ENCODE assay signal across 13 cellular contexts in genomic region chr17:40910441-40910841, GRCh38. TPM values are rescaled to one million over a fixed set of nuclear protein-coding genes. Genes with fewer than 3 reads are reported as not detected.
DNase-seq lines count a peak whose midpoint lies in the region; ATAC-seq and TF ChIP-seq lines count a peak whose summit lies in the region.
"Had no signal": no experiment of that assay in that cellular context is flagged by ENCODE, and none has a peak within 500 bp of the region (broad histone marks: within the 10 kb centered on the region; RNA-seq: fewer than 3 reads in every experiment).

No MANE protein-coding gene starts in this region.

- in situ Hi-C loops in HAP-1 (cut with MboI; ENCODE audit: low sequenced_read_pairs): loop anchor here (25.0 kb wide), 2 partner anchors 427 to 752 kb away; no protein-coding TSS in a partner anchor

- no peak for ATAC-seq in GM19324 (IDR thresholded peaks at IDR 0.05; ENCODE audit: low FRiP score, unreplicated experiment)

- H3K4me3 ChIP-seq in ascending aorta: no peak overlapping the region
- H3K4me3 ChIP-seq in foreskin fibroblast (ENCODE audit: low read depth in 1 of 2, low read length in 2 of 2): peak overlapping the region in 1 of 2 donors; percentile 6
- no peak overlapping the region for H3K4me3 ChIP-seq in skin epidermis
- H3K4me3 ChIP-seq in Peyer's patch: no peak overlapping the region
- no peak overlapping the region for H3K4me3 ChIP-seq in HAP-1

- no peak for TF ChIP-seq POLR2A in Peyer's patch (IDR thresholded peaks at IDR 0.05)

- H3K27me3 ChIP-seq in ascending aorta: no peaks in the 10 kb centered on the region
- H3K27me3 ChIP-seq in Peyer's patch: no peaks in the 10 kb centered on the region
- H3K27me3 ChIP-seq in HAP-1 (ENCODE audit: low read depth): peaks cover 12% of the 10 kb centered on the region

- peak; percentile 60 for DNase-seq in GM03348 (ENCODE audit: low spot score)
- no peak for DNase-seq in ascending aorta (ENCODE audit: low spot score in 2 of 2)
- peak; percentile 53 to 73 for DNase-seq in foreskin fibroblast
- no peak for DNase-seq in Peyer's patch
- no peak for DNase-seq in HAP-1 (ENCODE audit: low spot score in 2 of 2)
- DNase-seq in NCI-H1694 (lab: John Stamatoyannopoulos, UW): no peak
- DNase-seq: activated CD4-positive, alpha-beta T cell treated with anti-CD3 and anti-CD28 coated beads, Interleukin-2, amount 10 ng/mL, durations not matched to agents 24 days and 14 days; KBM-7; SHP77 had no signal

- H3K9me3 ChIP-seq in ascending aorta (no peaks in the 10 kb centered on the region), Peyer's patch (no peaks in the 10 kb centered on the region), HAP-1 (no peaks in the 10 kb centered on the region)

- H3K4me1 ChIP-seq in ascending aorta (peaks cover 11 to 16% of the 10 kb centered on the region in 2 donors), Peyer's patch (peaks cover 0 to 8% (median 0%) of the 10 kb centered on the region in 4 donors), HAP-1 (no peaks in the 10 kb centered on the region)

- TF ChIP-seq CTCF in ascending aorta (IDR thresholded peaks at IDR 0.05) (no peak), foreskin fibroblast (IDR thresholded peaks at IDR 0.05; ENCODE audit: low read depth, low read length) (no peak), Peyer's patch (IDR thresholded peaks at IDR 0.05) (no peak)

- H3K27ac ChIP-seq in ascending aorta (peak overlapping the region; percentile 23 to 30), skin epidermis (peak overlapping the region in 20 of 21 experiments; percentile 35 to 82 (median 68)), Peyer's patch (no peak overlapping the region)

- no peaks in the 10 kb centered on the region for H3K36me3 ChIP-seq in ascending aorta
- H3K36me3 ChIP-seq in Peyer's patch: no peaks in the 10 kb centered on the region
- no peaks in the 10 kb centered on the region for H3K36me3 ChIP-seq in HAP-1 (replicated peaks)

- intact Hi-C loops in ascending aorta (cut with DNase I): loop anchor here (5.0 kb wide), 1 partner anchor 412 kb away; no protein-coding TSS in a partner anchor

RNA-seq across cellular contexts. Expression of gene KRT20, which starts 25.4 kb away (rescaled TPM):
- total RNA-seq in ascending aorta: not detected
- total RNA-seq in Peyer's patch: 100 to 1,000 TPM; 111 to 978 (median 820) TPM
- total RNA-seq: activated CD4-positive, alpha-beta T cell treated with anti-CD3 and anti-CD28 coated beads, Interleukin-2, amount 10 ng/mL, durations not matched to agents 24 days and 14 days; kidney epithelial cell; pulmonary artery endothelial cell had no signal

RNA-seq across cellular contexts. Expression of gene KRT23, which starts 27.0 kb away (rescaled TPM):
- total RNA-seq in ascending aorta: not detected
- total RNA-seq in Peyer's patch: 1 to 10 TPM in 2 of 4 donors, not detected in 2; 1.1 to 2.5 TPM
- total RNA-seq: activated CD4-positive, alpha-beta T cell treated with anti-CD3 and anti-CD28 coated beads, Interleukin-2, amount 10 ng/mL, durations not matched to agents 24 days and 14 days; pulmonary artery endothelial cell had no signal

RNA-seq across cellular contexts. Expression of gene KRT12, which starts 43.4 kb away (rescaled TPM):
- total RNA-seq in ascending aorta: not detected
- total RNA-seq in Peyer's patch: 10 to 100 TPM in 1 of 4 donors, 1 to 10 TPM in 2, not detected in 1; 4.9 to 18.2 (median 9.1) TPM
- total RNA-seq: activated CD4-positive, alpha-beta T cell treated with anti-CD3 and anti-CD28 coated beads, Interleukin-2, amount 10 ng/mL, durations not matched to agents 24 days and 14 days; kidney epithelial cell; pulmonary artery endothelial cell had no signal

RNA-seq across cellular contexts. Expression of gene KRT39, which starts 56.3 kb away (rescaled TPM):
- not detected for total RNA-seq in ascending aorta
- total RNA-seq in Peyer's patch: not detected
- total RNA-seq: activated CD4-positive, alpha-beta T cell treated with anti-CD3 and anti-CD28 coated beads, Interleukin-2, amount 10 ng/mL, durations not matched to agents 24 days and 14 days; kidney epithelial cell; pulmonary artery endothelial cell had no signal

Comparison
In these comparisons a context has a peak if more than half of its experiments do, and no peak if none do; other contexts are left out.
1. DNase-seq: peak in GM03348 (single experiment) and foreskin fibroblast (2 of 2); none in ascending aorta (0 of 2), Peyer's patch (0 of 3), HAP-1 (0 of 2) and NCI-H1694 (single experiment).
2. H3K27ac ChIP-seq: peak in ascending aorta (2 of 2) and skin epidermis (20 of 21); none in Peyer's patch (0 of 4).
3. RNA of gene KRT20, which starts 25.4 kb away (total RNA-seq): 111 to 978 TPM in Peyer's patch; not detected in ascending aorta (single experiment); every median in the first group is over 100 times any median in the second.